ENCODE assay signal across 25 cellular contexts in the genomic region with DNA sequence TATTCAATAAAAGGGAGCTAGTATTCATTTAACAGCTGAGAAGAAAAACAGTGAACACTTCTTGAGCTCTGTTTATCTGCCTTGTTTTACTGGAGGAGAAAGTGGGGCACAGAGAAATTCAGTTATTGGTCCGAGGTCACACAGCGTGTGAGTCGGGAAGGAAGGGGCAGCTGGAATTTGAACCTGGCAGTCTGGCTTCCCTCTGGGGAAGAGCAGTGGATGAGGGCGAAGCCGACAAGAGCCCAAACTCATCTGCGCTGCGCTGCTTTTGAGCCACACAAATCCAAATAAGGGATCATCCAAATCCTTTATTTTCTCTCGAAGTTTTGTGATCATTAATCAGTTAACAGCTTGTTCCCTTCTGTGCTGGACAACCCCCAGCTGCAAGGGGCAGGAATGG. TPM values are rescaled to one million over a fixed set of nuclear protein-coding genes. Genes with fewer than 3 reads are reported as not detected.
DNase-seq lines count a peak whose midpoint lies in the region; ATAC-seq, FAIRE-seq and TF ChIP-seq lines count a peak whose summit lies in the region.
"Had no signal": no experiment of that assay in that cellular context is flagged by ENCODE, and none has a peak within 500 bp of the region (broad histone marks: within the 10 kb centered on the region; RNA-seq: fewer than 3 reads in every experiment).

No MANE protein-coding gene starts in this region.

- H3K36me3 Mint-ChIP-seq in dendritic cell treated with granulocyte-macrophage colony-stimulating factor and Interleukin-4, amounts not matched to agents 40 ng/mL and 50 ng/mL, for 4 days (ENCODE audit: low read depth): peaks cover 46% of the 10 kb centered on the region
- no peaks in the 10 kb centered on the region for H3K36me3 Mint-ChIP-seq in nephron (ENCODE audit: low read depth)

- no peak overlapping the region for H3K9ac ChIP-seq in HepG2 (ENCODE audit: insufficient read depth, low read depth, low read length)
- H3K9ac ChIP-seq: GM23248 had no signal

- H3K9me3 Mint-ChIP-seq in dendritic cell treated with granulocyte-macrophage colony-stimulating factor and Interleukin-4, amounts not matched to agents 40 ng/mL and 50 ng/mL, for 4 days: no peaks in the 10 kb centered on the region
- H3K9me3 Mint-ChIP-seq in nephron: no peaks in the 10 kb centered on the region
- H3K9me3 Mint-ChIP-seq: IgD-negative memory B cell had no signal

- no peaks in the 10 kb centered on the region for H3K79me2 ChIP-seq in HepG2 (ENCODE audit: insufficient read depth, low read length)

- FAIRE-seq in HepG2 (lab: Jason Lieb, UNC): no peak
- FAIRE-seq in pancreas (lab: Jason Lieb, UNC): no peak
- FAIRE-seq: A549, GM12878 had no signal

- H3K27ac ChIP-seq in HepG2 (ENCODE audit: extremely low read length, insufficient read depth, low read length) (no peak overlapping the region), right lobe of liver (no peak overlapping the region), pancreas (no peak overlapping the region), esophagus muscularis mucosa (replicated peaks in 1 of 4) (peak overlapping the region in 1 of 4 donors; percentile 14)
- H3K27ac ChIP-seq: A549, GM23248 had no signal

- POLR2A ChIA-PET in HepG2 (lab: Yijun Ruan, JAX): no interaction called here

- BruUV-seq in HepG2 (replicated peaks; lab: Mats Ljungman, UMichigan): no TSS peak

- H3K4me1 ChIP-seq in HepG2 (ENCODE audit: insufficient read depth, low read length) (no peaks in the 10 kb centered on the region), right lobe of liver (peaks cover 0 to 29% (median 12%) of the 10 kb centered on the region in 4 donors), pancreas (peaks cover 0 to 5% (median 0%) of the 10 kb centered on the region in 3 donors), esophagus muscularis mucosa (peaks cover 54 to 72% (median 67%) of the 10 kb centered on the region in 4 donors)
- H3K4me1 ChIP-seq: A549 had no signal

- DNase-seq in HepG2 (ENCODE audit: low spot score) (no peak), right lobe of liver (no peak), pancreas (no peak), esophagus muscularis mucosa (ENCODE audit: extremely low spot score) (no peak), hippocampal formation (lab: John Stamatoyannopoulos, UW) (no peak)
- DNase-seq: COR-L47, DMS 273 treated with DMSO at 0.1 percent for 48 hours, DND-41, GM23248, HCEC 1CT, Karpas-422, MG63, NCI-H1417, NCI-H1694 treated with DMSO at 0.1 percent for 48 hours, NCI-H2081 treated with DMSO at 0.1 percent for 48 hours, NCI-H2171 treated with DMSO at 0.1 percent for 48 hours, NCI-H524 treated with DMSO at 0.1 percent for 48 hours, NCI-H82 had no signal

- intact Hi-C loops in HepG2 (cut with micrococcal nuclease; ENCODE audit: unreplicated experiment): no loop called here
- intact Hi-C loops in right lobe of liver (cut with DNase I): no loop called here
- intact Hi-C loops in dendritic cell treated with granulocyte-macrophage colony-stimulating factor and Interleukin-4, amounts not matched to agents 40 ng/mL and 50 ng/mL, for 4 days (cut with micrococcal nuclease): no loop called here
- intact Hi-C loops in pancreas (cut with DNase I): no loop called here
- intact Hi-C loops in esophagus muscularis mucosa (cut with DNase I): no loop called here

- H3K27me3 ChIP-seq in HepG2 (ENCODE audit: control insufficient read depth in 1 of 2, insufficient read depth in 2 of 2, low read length in 2 of 2): peaks cover 0 to 7% of the 10 kb centered on the region in 2 experiments; a peak in 1 of 5 replicates
- H3K27me3 ChIP-seq in right lobe of liver: no peaks in the 10 kb centered on the region
- H3K27me3 ChIP-seq in pancreas: no peaks in the 10 kb centered on the region
- H3K27me3 ChIP-seq in esophagus muscularis mucosa: no peaks in the 10 kb centered on the region
- H3K27me3 ChIP-seq: MG63 had no signal

- H3K4me3 ChIP-seq in HepG2 (replicated peaks in 1 of 3; ENCODE audit: insufficient read depth in 1 of 3, low read depth in 2 of 3, low read length in 3 of 3): no peak overlapping the region
- no peak overlapping the region for H3K4me3 ChIP-seq in right lobe of liver
- no peak overlapping the region for H3K4me3 ChIP-seq in pancreas
- H3K4me3 ChIP-seq in esophagus muscularis mucosa: no peak overlapping the region
- H3K4me3 ChIP-seq: A549, GM12878, GM23248, MG63 had no signal

- 45% methylated on average over 8 of the region's 8 CpGs for WGBS in HepG2 (ENCODE audit: low lambda C conversion rate)
- 82% methylated on average over 8 of the region's 8 CpGs for WGBS in right lobe of liver (ENCODE audit: insufficient coverage, low coverage, low lambda C conversion rate, missing lambda C conversion rate)
- 67 to 69% methylated on average over 8 of the region's 8 CpGs for WGBS in pancreas, 2 donors
- WGBS in esophagus muscularis mucosa: 23% methylated on average over 8 of the region's 8 CpGs

- in situ Hi-C loops in HepG2 (cut with HindIII; ENCODE audit: extremely low pct_ligation_motif_present, low pct_unique_long_range_greater_than_20kb): loop anchor here (10.0 kb wide), 1 partner anchor 226 kb away; no protein-coding TSS in a partner anchor

- ATAC-seq in HepG2 (no peak), right lobe of liver (no peak), pancreas (no peak)
- ATAC-seq: A549, GM12878, Panc1 had no signal

- TF ChIP-seq POLR2A in HepG2 (IDR thresholded peaks at IDR 0.05; ENCODE audit: insufficient read depth in 1 of 2, low read depth in 2 of 2, low read length in 2 of 2) (no peak), right lobe of liver (IDR thresholded peaks at IDR 0.05) (no peak), esophagus muscularis mucosa (IDR thresholded peaks at IDR 0.05; ENCODE audit: low read depth) (no peak)

- H4K20me1 ChIP-seq in HepG2 (ENCODE audit: insufficient read depth, low read length): no peaks in the 10 kb centered on the region

- CTCF ChIA-PET in HepG2 (lab: Yijun Ruan, JAX; ENCODE audit: low intra/inter-chr PET ratio, low total read pairs): no interaction called here

- peaks cover 49% of the 10 kb centered on the region for H3K4me1 Mint-ChIP-seq in dendritic cell treated with granulocyte-macrophage colony-stimulating factor and Interleukin-4, amounts not matched to agents 40 ng/mL and 50 ng/mL, for 4 days (ENCODE audit: low read depth)
- peaks cover 33% of the 10 kb centered on the region for H3K4me1 Mint-ChIP-seq in nephron

- H3K9me3 ChIP-seq in HepG2 (ENCODE audit: low read length) (no peaks in the 10 kb centered on the region), right lobe of liver (no peaks in the 10 kb centered on the region), pancreas (no peaks in the 10 kb centered on the region), esophagus muscularis mucosa (no peaks in the 10 kb centered on the region)
- H3K9me3 ChIP-seq: A549, MG63 had no signal

- no peak for TF ChIP-seq RAD21 in HepG2 (CRISPR knock-in tag; IDR thresholded peaks at IDR 0.05)

- H2AFZ ChIP-seq in HepG2 (ENCODE audit: low read length): no peak overlapping the region
- H2AFZ ChIP-seq: GM23248 had no signal

- H3K36me3 ChIP-seq in HepG2 (replicated peaks in 1 of 2; ENCODE audit: control insufficient read depth in 1 of 2, insufficient read depth in 2 of 2, low read length in 2 of 2) (no peaks in the 10 kb centered on the region), right lobe of liver (no peaks in the 10 kb centered on the region), pancreas (no peaks in the 10 kb centered on the region), esophagus muscularis mucosa (no peaks in the 10 kb centered on the region)

- no peak for TF ChIP-seq CTCF in HepG2 (CRISPR knock-in tag; IDR thresholded peaks at IDR 0.05)
- TF ChIP-seq CTCF in right lobe of liver (IDR thresholded peaks at IDR 0.05): no peak
- TF ChIP-seq CTCF in nephron (IDR thresholded peaks at IDR 0.05; ENCODE audit: unreplicated experiment in 3 of 3): no peak
- no peak for TF ChIP-seq CTCF in pancreas (IDR thresholded peaks at IDR 0.05)
- no peak for TF ChIP-seq CTCF in esophagus muscularis mucosa (IDR thresholded peaks at IDR 0.05)

- no peak overlapping the region for H3K4me2 ChIP-seq in HepG2 (ENCODE audit: low read depth, low read length)
- H3K4me2 ChIP-seq: A549 had no signal

- H3K27me3 Mint-ChIP-seq in dendritic cell treated with granulocyte-macrophage colony-stimulating factor and Interleukin-4, amounts not matched to agents 40 ng/mL and 50 ng/mL, for 4 days: no peaks in the 10 kb centered on the region
- H3K27me3 Mint-ChIP-seq in nephron (ENCODE audit: low read depth): no peaks in the 10 kb centered on the region
- H3K27me3 Mint-ChIP-seq: B cell, IgD-negative memory B cell had no signal

- peak overlapping the region; percentile 6 for H3K27ac Mint-ChIP-seq in dendritic cell treated with granulocyte-macrophage colony-stimulating factor and Interleukin-4, amounts not matched to agents 40 ng/mL and 50 ng/mL, for 4 days
- peak overlapping the region; percentile 2 to 68 (median 56) for H3K27ac Mint-ChIP-seq in nephron
- H3K27ac Mint-ChIP-seq: B cell, IgD-negative memory B cell had no signal

- TF ChIP-seq EP300 in HepG2 (IDR thresholded peaks at IDR 0.05; ENCODE audit: low read depth in 2 of 2, low read length in 2 of 2) (no peak), HepG2 (CRISPR knock-in tag; IDR thresholded peaks at IDR 0.05; ENCODE audit: borderline replicate concordance) (no peak), esophagus muscularis mucosa (IDR thresholded peaks at IDR 0.05) (no peak)

- H3K4me3 Mint-ChIP-seq in dendritic cell treated with granulocyte-macrophage colony-stimulating factor and Interleukin-4, amounts not matched to agents 40 ng/mL and 50 ng/mL, for 4 days: no peak overlapping the region
- peak overlapping the region in 1 of 3 experiments; percentile 7 for H3K4me3 Mint-ChIP-seq in nephron
- H3K4me3 Mint-ChIP-seq: B cell, IgD-negative memory B cell had no signal

RNA-seq across cellular contexts. Expression of a gene that starts 23.7 kb away (rescaled TPM):
- total RNA-seq in HepG2 (2016; rRNA removed; fragmentation: Illumina TruSeq; extraction: Trizol): 0.87 and 1.2 TPM in 2 replicates
- 0.18 and 0.20 TPM in 2 replicates for total RNA-seq in HepG2 (2016; cell fraction: cytosol; rRNA removed; fragmentation: Illumina TruSeq; extraction: Trizol; ENCODE audit: low read depth)
- total RNA-seq in HepG2 (2016; cell fraction: insoluble cytoplasmic fraction; rRNA removed; fragmentation: Illumina TruSeq; extraction: Trizol): 0.36 and 0.80 TPM in 2 replicates
- 0.34 and 0.37 TPM in 2 replicates for total RNA-seq in HepG2 (2016; cell fraction: membrane; rRNA removed; fragmentation: Illumina TruSeq; extraction: Trizol)
- total RNA-seq in HepG2 (2016; cell fraction: nucleus; rRNA removed; fragmentation: Illumina TruSeq; extraction: Trizol): 0.88 and 1.3 TPM in 2 replicates
- 10.9 and 13.3 TPM in 2 replicates for polyA plus RNA-seq in HepG2 (2011; rRNA removed)
- 3.7 and 4.8 TPM in 2 replicates for polyA plus RNA-seq in HepG2 (2011; cell fraction: cytosol; rRNA removed)
- 27.2 and 51.8 TPM in 2 replicates for polyA plus RNA-seq in HepG2 (2011; cell fraction: nucleus; rRNA removed)
- polyA plus RNA-seq in HepG2 (2012): 9.2 and 16.4 TPM in 2 replicates
- polyA plus RNA-seq in HepG2 (2016; cell fraction: cytosol; fragmentation: Illumina TruSeq; extraction: Trizol; ENCODE audit: low read depth): 0.06 and 0.09 TPM in 2 replicates
- polyA plus RNA-seq in HepG2 (2016; cell fraction: insoluble cytoplasmic fraction; fragmentation: Illumina TruSeq; extraction: Trizol; ENCODE audit: low read depth): 0.51 and 0.97 TPM in 2 replicates
- polyA plus RNA-seq in HepG2 (2016; cell fraction: membrane; fragmentation: Illumina TruSeq; extraction: Trizol; ENCODE audit: low read depth): 0.21 and 0.44 TPM in 2 replicates
- polyA plus RNA-seq in HepG2 (2016; cell fraction: nucleus; fragmentation: Illumina TruSeq; extraction: Trizol; ENCODE audit: insufficient read depth, low read depth): 1.6 and 4.3 TPM in 2 replicates
- 10.8 and 22.0 TPM in 2 replicates for polyA minus RNA-seq in HepG2 (2011; rRNA and poly(A)+ RNA removed; ENCODE audit: low replicate concordance)
- 4.5 and 7.2 TPM in 2 replicates for polyA minus RNA-seq in HepG2 (2011; cell fraction: cytosol; rRNA and poly(A)+ RNA removed)
- 12.1 and 13.3 TPM in 2 replicates for polyA minus RNA-seq in HepG2 (2011; cell fraction: nucleus; rRNA and poly(A)+ RNA removed)
- total RNA-seq in right lobe of liver: 10 to 100 TPM in 4 of 6 experiments, 1 to 10 TPM in 2; 6.8 to 57.8 (median 20.8) TPM
- 10 to 100 TPM; 10.0 to 28.4 (median 18.2) TPM for total RNA-seq in pancreas
- 10 to 100 TPM; 10.9 to 11.8 TPM for polyA plus RNA-seq in pancreas
- 10 to 100 TPM; 22.4 to 49.1 (median 37.9) TPM for total RNA-seq in esophagus muscularis mucosa
